1 cellular context compared by ENCODE assay signal in genomic region chr17:3571043-3571900, GRCh38.
TF ChIP-seq lines count a peak whose summit lies in the region.

No MANE protein-coding gene starts in this region.

TF ChIP-seq in HepG2, 621 proteins besides CTCF, POLR2A, EP300 and RAD21:
- TF ChIP-seq CREBL2 (CRISPR knock-in tag; IDR thresholded peaks at IDR 0.05; ENCODE audit: borderline replicate concordance) (no peak), AGO2 (optimal IDR thresholded peaks at IDR 0.05; ENCODE audit: low read depth, low read length) (peak; percentile 44), ZNF10 (CRISPR knock-in tag; IDR thresholded peaks at IDR 0.05; ENCODE audit: borderline replicate concordance, low read depth) (no peak), KDM6A (CRISPR knock-in tag; IDR thresholded peaks at IDR 0.05; ENCODE audit: low read depth) (no peak)
